ENCODE assay signal across 13 cellular contexts in the genomic region with DNA sequence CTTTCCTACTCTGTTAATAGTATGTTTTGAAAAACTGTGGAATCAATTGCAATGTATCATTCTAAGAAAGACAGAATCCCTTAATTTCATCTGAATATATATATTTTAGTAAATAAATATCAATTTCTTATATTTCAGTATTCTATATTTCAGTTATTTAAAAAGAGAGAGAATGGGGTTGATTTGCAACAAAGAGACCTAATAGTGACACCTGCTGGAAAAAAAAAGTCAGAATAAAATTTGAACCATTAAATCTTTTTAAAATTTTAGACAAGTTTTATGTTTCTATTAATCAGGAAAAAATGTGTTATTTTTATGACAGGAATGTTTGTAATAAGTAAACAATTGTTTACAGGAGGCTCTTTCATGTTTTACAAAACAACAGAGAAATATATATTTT. TPM values are rescaled to one million over a fixed set of nuclear protein-coding genes. Genes with fewer than 3 reads are reported as not detected.
DNase-seq lines count a peak whose midpoint lies in the region; ATAC-seq and TF ChIP-seq lines count a peak whose summit lies in the region.
"Had no signal": no experiment of that assay in that cellular context is flagged by ENCODE, and none has a peak within 500 bp of the region (broad histone marks: within the 10 kb centered on the region; RNA-seq: fewer than 3 reads in every experiment).

No MANE protein-coding gene starts in this region.

- H3K27ac ChIP-seq in cardiac muscle cell (no peak overlapping the region), right cardiac atrium (ENCODE audit: low read length) (no peak overlapping the region), thyroid gland (no peak overlapping the region)

- H3K9me3 ChIP-seq in cardiac muscle cell (ENCODE audit: low read depth) (no peaks in the 10 kb centered on the region), right cardiac atrium (ENCODE audit: control insufficient read depth, low read length) (no peaks in the 10 kb centered on the region), thyroid gland (no peaks in the 10 kb centered on the region)
- H3K9me3 ChIP-seq: MG63 had no signal

- no peak overlapping the region for H3K4me3 ChIP-seq in cardiac muscle cell
- H3K4me3 ChIP-seq in right cardiac atrium (ENCODE audit: low read length), result no peak overlapping the region
- H3K4me3 ChIP-seq in thyroid gland (replicated peaks in 1 of 3), result no peak overlapping the region
- H3K4me3 ChIP-seq: MG63 had no signal

- H3K4me1 ChIP-seq in cardiac muscle cell (ENCODE audit: low read depth), result no peaks in the 10 kb centered on the region
- H3K4me1 ChIP-seq in right cardiac atrium (ENCODE audit: control insufficient read depth, insufficient read depth, low read length), result no peaks in the 10 kb centered on the region
- no peaks in the 10 kb centered on the region for H3K4me1 ChIP-seq in thyroid gland

- ATAC-seq in right cardiac atrium, result no peak
- ATAC-seq in HG03520 (IDR thresholded peaks at IDR 0.05; ENCODE audit: unreplicated experiment), result no peak

- TF ChIP-seq POLR2A in thyroid gland (IDR thresholded peaks at IDR 0.05), result no peak

- no peaks in the 10 kb centered on the region for H3K36me3 ChIP-seq in cardiac muscle cell
- no peaks in the 10 kb centered on the region for H3K36me3 ChIP-seq in thyroid gland
- H3K36me3 ChIP-seq: MG63 had no signal

- TF ChIP-seq CTCF in cardiac muscle cell (IDR thresholded peaks at IDR 0.05; ENCODE audit: low read depth, low read length), result peak; percentile 34
- TF ChIP-seq CTCF in thyroid gland (IDR thresholded peaks at IDR 0.05), result peak in 4 of 6 experiments; percentile 29 to 62 (median 46)

- intact Hi-C loops in right cardiac atrium (cut with DNase I), result loop anchor here in 3 of 4 donors (5.0 to 10.0 kb wide), 2 partner anchors 433 to 436 kb away; no protein-coding TSS in a partner anchor
- intact Hi-C loops in thyroid gland (cut with DNase I), result no loop called here

- DNase-seq in cardiac muscle cell (ENCODE audit: low read depth in 1 of 2, low spot score in 1 of 2) (peak; percentile 24 to 25), right cardiac atrium (no peak), NCI-H345 (lab: John Stamatoyannopoulos, UW) (peak; percentile 6), fibroblast of peridontal ligament (ENCODE audit: extremely low read depth) (peak; percentile 59), thyroid gland (no peak), SHP77 treated with DMSO at 0.1 percent for 48 hours (lab: John Stamatoyannopoulos, UW) (no peak)
- DNase-seq in stimulated activated CD4-positive, alpha-beta T cell treated with anti-CD3 and anti-CD28 coated beads, Interleukin-4, amount 100 ng/mL, for 1 hour, result no peak
- DNase-seq: activated B cell treated with CpG ODN at 0.5 μM for 24 hours, cerebellar nuclear complex, GDM1, MG63 had no signal

- H3K27me3 ChIP-seq in cardiac muscle cell (no peaks in the 10 kb centered on the region), right cardiac atrium (ENCODE audit: control insufficient read depth, insufficient read depth) (no peaks in the 10 kb centered on the region), thyroid gland (no peaks in the 10 kb centered on the region)
- H3K27me3 ChIP-seq: MG63 had no signal

RNA-seq across cellular contexts. Expression of gene CCNT2, which starts 20.7 kb away (rescaled TPM):
- total RNA-seq in cardiac muscle cell, result 24.9 and 27.7 TPM in 2 replicates
- polyA plus RNA-seq in cardiac muscle cell, result 21.9 and 31.8 TPM in 2 replicates
- 10 to 100 TPM; 21.8 to 23.9 (median 22.6) TPM for total RNA-seq in right cardiac atrium
- polyA plus RNA-seq in right cardiac atrium, result 9.0 TPM
- 10 to 100 TPM; 40.1 to 81.8 (median 45.1) TPM for total RNA-seq in thyroid gland

RNA-seq across cellular contexts. Expression of gene ACMSD, which starts 59.5 kb away (rescaled TPM):
- total RNA-seq in cardiac muscle cell (not detected in 2 replicates), right cardiac atrium (not detected), thyroid gland (1 to 10 TPM in 1 of 4 donors, not detected in 3; 1.4 TPM)
- polyA plus RNA-seq in cardiac muscle cell (0.46 TPM in 1 of 2 replicates, not detected in the other), right cardiac atrium (not detected)
- total RNA-seq: activated B cell treated with CpG ODN at 0.5 μM for 24 hours, H1 had no signal
- polyA plus RNA-seq: H1 had no signal

Comparison
In these comparisons a context has a peak if more than half of its experiments do, and no peak if none do; other contexts are left out.
1. DNase-seq: peak in cardiac muscle cell (2 of 2), NCI-H345 (single experiment) and fibroblast of peridontal ligament (single experiment); none in right cardiac atrium (0 of 3), thyroid gland (0 of 2), stimulated activated CD4-positive, alpha-beta T cell treated with anti-CD3 and anti-CD28 coated beads, Interleukin-4, amount 100 ng/mL, for 1 hour (single experiment) and SHP77 treated with DMSO at 0.1 percent for 48 hours (single experiment).